Comparison of ENCODE assay signal across 10 cellular contexts in genomic region chr18:10032331-10032979, GRCh38.
A peak's percentile ranks its signal among the peaks of the same experiment; 100 is the strongest.
DNase-seq lines count a peak whose midpoint lies in the region; ATAC-seq and TF ChIP-seq lines count a peak whose summit lies in the region.
"Had no signal": no experiment of that assay in that cellular context is flagged by ENCODE, and none has a peak within 500 bp of the region (broad histone marks: within the 10 kb centered on the region; RNA-seq: fewer than 3 reads in every experiment).

No MANE protein-coding gene starts in this region.

- peak; percentile 29 for DNase-seq in Ammon's horn (ENCODE audit: low spot score)
- DNase-seq in WERI-Rb-1, result no peak
- peak; percentile 55 for DNase-seq in germinal center (ENCODE audit: low spot score)
- peak in 4 of 5 donors; percentile 54 to 73 (median 60) for DNase-seq in ovary
- DNase-seq in cerebellum (ENCODE audit: low spot score), result no peak
- no peak for DNase-seq in Kasumi-1 (lab: John Stamatoyannopoulos, UW)
- DNase-seq: Calu3, RPMI8226 had no signal

- H3K36me3 ChIP-seq in WERI-Rb-1 (no peaks in the 10 kb centered on the region), ovary (no peaks in the 10 kb centered on the region)

- no peak for ATAC-seq in GM21367 (IDR thresholded peaks at IDR 0.05; ENCODE audit: unreplicated experiment)
- no peak for ATAC-seq in GM18505 (IDR thresholded peaks at IDR 0.05; ENCODE audit: unreplicated experiment)

- no peak overlapping the region for H3K27ac ChIP-seq in WERI-Rb-1
- H3K27ac ChIP-seq in ovary, result peak overlapping the region in 1 of 2 donors; percentile 61

- H3K4me3 ChIP-seq in WERI-Rb-1 (ENCODE audit: low read depth, low read length) (no peak overlapping the region), ovary (no peak overlapping the region)

- H3K9me3 ChIP-seq in WERI-Rb-1 (ENCODE audit: severe bottlenecking) (no peaks in the 10 kb centered on the region), ovary (no peaks in the 10 kb centered on the region)

- H3K27me3 ChIP-seq in WERI-Rb-1 (ENCODE audit: insufficient read depth, low read depth, severe bottlenecking) (no peaks in the 10 kb centered on the region), ovary (no peaks in the 10 kb centered on the region)

- WGBS in ovary, 3 donors, result 17 to 29% (median 19%) methylated on average over 44 to 45 of the region's 45 CpGs

- intact Hi-C loops in ovary (cut with DNase I), result loop anchor here in 1 of 4 donors (5.0 kb wide), 1 partner anchor 60 kb away; no protein-coding TSS in a partner anchor

- TF ChIP-seq CTCF in WERI-Rb-1 (IDR thresholded peaks at IDR 0.05; ENCODE audit: low read depth, low read length) (peak; percentile 44), ovary (IDR thresholded peaks at IDR 0.05) (peak in 1 of 3 donors; percentile 33)

- TF ChIP-seq EP300 in ovary (IDR thresholded peaks at IDR 0.05), result no peak

- H3K4me1 ChIP-seq in ovary (ENCODE audit: insufficient read depth), result peaks cover 10% of the 10 kb centered on the region

- TF ChIP-seq POLR2A in ovary (IDR thresholded peaks at IDR 0.05), result no peak
- no peak for TF ChIP-seq POLR2A in GM18505 (IDR thresholded peaks at IDR 0.05; ENCODE audit: borderline replicate concordance, extremely low read depth, insufficient read depth, insufficient read length)

Comparison
In these comparisons a context has a peak if more than half of its experiments do, and no peak if none do; other contexts are left out.
1. DNase-seq: peak in Ammon's horn (single experiment), germinal center (single experiment) and ovary (4 of 5); none in WERI-Rb-1 (single experiment), cerebellum (single experiment) and Kasumi-1 (0 of 2).